In the genomic region with DNA sequence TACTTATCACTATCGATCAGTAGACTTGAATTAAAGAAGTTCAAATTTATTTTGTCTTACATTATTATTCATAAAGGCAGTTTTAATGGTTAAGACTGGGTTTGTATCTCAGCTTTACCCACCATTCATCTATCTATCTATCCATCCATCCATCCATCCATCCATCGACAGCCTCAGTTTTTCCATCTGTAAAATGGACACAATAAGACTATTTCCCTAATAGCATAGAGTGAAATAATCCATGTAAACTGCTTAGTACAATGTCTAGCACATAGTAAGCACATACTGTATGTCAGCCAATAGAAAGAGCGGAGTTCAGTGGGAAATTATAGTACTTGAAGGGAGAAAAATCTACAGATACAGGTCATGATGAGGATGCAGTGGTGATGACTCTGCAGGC, we compare ENCODE assay signal across 17 cellular contexts. TPM values are rescaled to one million over a fixed set of nuclear protein-coding genes. Genes with fewer than 3 reads are reported as not detected.
DNase-seq lines count a peak whose midpoint lies in the region; ATAC-seq and TF ChIP-seq lines count a peak whose summit lies in the region.
"Had no signal": no experiment of that assay in that cellular context is flagged by ENCODE, and none has a peak within 500 bp of the region (broad histone marks: within the 10 kb centered on the region; RNA-seq: fewer than 3 reads in every experiment).

No MANE protein-coding gene starts in this region.

- POLR2A ChIA-PET in activated CD4-positive, alpha-beta T cell treated with anti-CD3 and anti-CD28 coated beads for 36 hours (lab: Charles Lee), result interaction anchor here (0.5 to 0.6 kb wide), 3 partner anchors 106 to 280 kb away, joined by 3 to 5 read pairs (median 4); a partner anchor contains a TSS
- POLR2A ChIA-PET in CD8-positive, alpha-beta memory T cell (lab: Charles Lee), result no interaction called here
- POLR2A ChIA-PET in naive thymus-derived CD4-positive, alpha-beta T cell (lab: Charles Lee), result interaction anchor here (0.8 to 0.9 kb wide), 2 partner anchors 38 to 168 kb away, joined by 3 read pairs; a partner anchor contains a TSS

- H3K27ac ChIP-seq in CD8-positive, alpha-beta memory T cell (ENCODE audit: low read depth, low read length), result no peak overlapping the region
- peak overlapping the region; percentile 60 for H3K27ac ChIP-seq in naive thymus-derived CD4-positive, alpha-beta T cell (ENCODE audit: low read depth, low read length)
- H3K27ac ChIP-seq in right atrium auricular region, result no peak overlapping the region

- no peak for ATAC-seq in activated CD4-positive, alpha-beta T cell treated with anti-CD3 and anti-CD28 coated beads for 36 hours
- no peak for ATAC-seq in activated T-helper 17 cell treated with anti-CD3 and anti-CD28 coated beads, Interleukin-2, amount 50 U/mL, for 72 hours (replicated peaks)
- ATAC-seq in naive thymus-derived CD4-positive, alpha-beta T cell, result no peak
- no peak for ATAC-seq in omental fat pad (ENCODE audit: low FRiP score)
- ATAC-seq: mucosa of descending colon had no signal

- peak overlapping the region; percentile 89 for H3K27ac Mint-ChIP-seq in activated CD4-positive, alpha-beta T cell treated with anti-CD3 and anti-CD28 coated beads for 36 hours
- H3K27ac Mint-ChIP-seq in CD8-positive, alpha-beta memory T cell, result peak overlapping the region in 3 of 8 donors; percentile 75 to 89 (median 86)
- peak overlapping the region; percentile 89 for H3K27ac Mint-ChIP-seq in activated T-helper 17 cell treated with anti-CD3 and anti-CD28 coated beads, Interleukin-2, amount 50 U/mL, for 72 hours
- H3K27ac Mint-ChIP-seq in naive thymus-derived CD4-positive, alpha-beta T cell, result peak overlapping the region in 8 of 9 donors; percentile 89 to 99 (median 98)
- H3K27ac Mint-ChIP-seq in glutamatergic neuron (ENCODE audit: unreplicated experiment), result no peak overlapping the region

- H3K4me1 Mint-ChIP-seq in activated CD4-positive, alpha-beta T cell treated with anti-CD3 and anti-CD28 coated beads for 36 hours, result peaks cover 30% of the 10 kb centered on the region
- H3K4me1 Mint-ChIP-seq in CD8-positive, alpha-beta memory T cell, result peaks cover 17 to 18% (median 17%) of the 10 kb centered on the region in 3 donors
- H3K4me1 Mint-ChIP-seq in activated T-helper 17 cell treated with anti-CD3 and anti-CD28 coated beads, Interleukin-2, amount 50 U/mL, for 72 hours, result peaks cover 14% of the 10 kb centered on the region
- H3K4me1 Mint-ChIP-seq in naive thymus-derived CD4-positive, alpha-beta T cell, result peaks cover 23 to 51% (median 46%) of the 10 kb centered on the region in 7 donors
- H3K4me1 Mint-ChIP-seq in glutamatergic neuron (ENCODE audit: low read depth, unreplicated experiment), result peaks cover 15% of the 10 kb centered on the region

- H3K4me1 ChIP-seq in CD8-positive, alpha-beta memory T cell (ENCODE audit: insufficient read depth, low read length), result peaks cover 17% of the 10 kb centered on the region
- H3K4me1 ChIP-seq in naive thymus-derived CD4-positive, alpha-beta T cell (ENCODE audit: control insufficient read depth in 2 of 2, insufficient read depth in 2 of 2, low read length in 2 of 2), result peaks cover 15 to 17% of the 10 kb centered on the region in 2 donors
- no peaks in the 10 kb centered on the region for H3K4me1 ChIP-seq in right atrium auricular region

- no peaks in the 10 kb centered on the region for H3K9me3 Mint-ChIP-seq in activated CD4-positive, alpha-beta T cell treated with anti-CD3 and anti-CD28 coated beads for 36 hours (ENCODE audit: low read depth)
- H3K9me3 Mint-ChIP-seq in CD8-positive, alpha-beta memory T cell, result no peaks in the 10 kb centered on the region
- no peaks in the 10 kb centered on the region for H3K9me3 Mint-ChIP-seq in activated T-helper 17 cell treated with anti-CD3 and anti-CD28 coated beads, Interleukin-2, amount 50 U/mL, for 72 hours
- peaks cover 0 to 6% (median 0%) of the 10 kb centered on the region in 11 donors for H3K9me3 Mint-ChIP-seq in naive thymus-derived CD4-positive, alpha-beta T cell
- H3K9me3 Mint-ChIP-seq in glutamatergic neuron (ENCODE audit: unreplicated experiment), result peaks cover 8% of the 10 kb centered on the region

- no peak overlapping the region for H3K4me3 Mint-ChIP-seq in activated CD4-positive, alpha-beta T cell treated with anti-CD3 and anti-CD28 coated beads for 36 hours
- H3K4me3 Mint-ChIP-seq in CD8-positive, alpha-beta memory T cell, result peak overlapping the region in 5 of 7 donors; percentile 52 to 68 (median 58)
- H3K4me3 Mint-ChIP-seq in activated T-helper 17 cell treated with anti-CD3 and anti-CD28 coated beads, Interleukin-2, amount 50 U/mL, for 72 hours, result peak overlapping the region; percentile 71
- H3K4me3 Mint-ChIP-seq in naive thymus-derived CD4-positive, alpha-beta T cell, result peak overlapping the region in 9 of 10 donors; percentile 34 to 79 (median 69)
- no peak overlapping the region for H3K4me3 Mint-ChIP-seq in glutamatergic neuron (ENCODE audit: unreplicated experiment)

- no peaks in the 10 kb centered on the region for H3K27me3 ChIP-seq in CD8-positive, alpha-beta memory T cell (ENCODE audit: insufficient read depth, low read length, poor library complexity, severe bottlenecking)
- H3K27me3 ChIP-seq in naive thymus-derived CD4-positive, alpha-beta T cell (ENCODE audit: control insufficient read depth in 2 of 2, insufficient read depth in 2 of 2, low read length in 2 of 2), result no peaks in the 10 kb centered on the region
- no peaks in the 10 kb centered on the region for H3K27me3 ChIP-seq in right atrium auricular region
- H3K27me3 ChIP-seq: upper lobe of left lung had no signal

- intact Hi-C loops in activated CD4-positive, alpha-beta T cell treated with anti-CD3 and anti-CD28 coated beads for 36 hours (cut with DNase I, micrococcal nuclease), result loop anchor here (2.0 kb wide), 2 partner anchors 15 to 33 kb away; no protein-coding TSS in a partner anchor
- intact Hi-C loops in naive thymus-derived CD4-positive, alpha-beta T cell (cut with micrococcal nuclease), result loop anchor here (1.0 kb wide), 2 partner anchors 32 to 37 kb away; a partner anchor contains a TSS

- H3K27me3 Mint-ChIP-seq in activated CD4-positive, alpha-beta T cell treated with anti-CD3 and anti-CD28 coated beads for 36 hours, result no peaks in the 10 kb centered on the region
- H3K27me3 Mint-ChIP-seq in CD8-positive, alpha-beta memory T cell, result peaks cover 0 to 2% of the 10 kb centered on the region in 2 donors
- H3K27me3 Mint-ChIP-seq in activated T-helper 17 cell treated with anti-CD3 and anti-CD28 coated beads, Interleukin-2, amount 50 U/mL, for 72 hours, result peaks cover 2% of the 10 kb centered on the region
- peaks cover 0 to 4% (median 0%) of the 10 kb centered on the region in 5 donors for H3K27me3 Mint-ChIP-seq in naive thymus-derived CD4-positive, alpha-beta T cell
- peaks cover 3% of the 10 kb centered on the region for H3K27me3 Mint-ChIP-seq in glutamatergic neuron (ENCODE audit: unreplicated experiment)

- no peaks in the 10 kb centered on the region for H3K9me3 ChIP-seq in CD8-positive, alpha-beta memory T cell (ENCODE audit: low read length)
- no peaks in the 10 kb centered on the region for H3K9me3 ChIP-seq in naive thymus-derived CD4-positive, alpha-beta T cell (ENCODE audit: control insufficient read depth in 2 of 3, low read length in 3 of 3)
- no peaks in the 10 kb centered on the region for H3K9me3 ChIP-seq in right atrium auricular region
- H3K9me3 ChIP-seq: mucosa of descending colon, upper lobe of left lung had no signal

- H3K36me3 Mint-ChIP-seq in activated CD4-positive, alpha-beta T cell treated with anti-CD3 and anti-CD28 coated beads for 36 hours (ENCODE audit: low read depth), result no peaks in the 10 kb centered on the region
- H3K36me3 Mint-ChIP-seq in CD8-positive, alpha-beta memory T cell, result peaks cover 0 to 5% (median 3%) of the 10 kb centered on the region in 3 donors
- no peaks in the 10 kb centered on the region for H3K36me3 Mint-ChIP-seq in activated T-helper 17 cell treated with anti-CD3 and anti-CD28 coated beads, Interleukin-2, amount 50 U/mL, for 72 hours (ENCODE audit: low read depth)
- H3K36me3 Mint-ChIP-seq in naive thymus-derived CD4-positive, alpha-beta T cell, result peaks cover 0 to 22% (median 11%) of the 10 kb centered on the region in 5 donors
- H3K36me3 Mint-ChIP-seq in glutamatergic neuron (ENCODE audit: unreplicated experiment), result no peaks in the 10 kb centered on the region

- no peak for TF ChIP-seq CTCF in right atrium auricular region (IDR thresholded peaks at IDR 0.05)
- TF ChIP-seq CTCF in glutamatergic neuron (IDR thresholded peaks at IDR 0.05; ENCODE audit: partially characterized antibody, unreplicated experiment), result no peak
- no peak for TF ChIP-seq CTCF in omental fat pad (IDR thresholded peaks at IDR 0.05)

- CTCF ChIA-PET in activated CD4-positive, alpha-beta T cell treated with anti-CD3 and anti-CD28 coated beads for 36 hours (lab: Charles Lee), result interaction anchor here (0.5 kb wide), 1 partner anchor 179 kb away, joined by 3 read pairs; no protein-coding TSS in a partner anchor
- CTCF ChIA-PET in CD8-positive, alpha-beta memory T cell (lab: Charles Lee), result interaction anchor here (1.1 kb wide), 1 partner anchor 38 kb away, joined by 3 read pairs; no protein-coding TSS in a partner anchor
- CTCF ChIA-PET in naive thymus-derived CD4-positive, alpha-beta T cell (lab: Charles Lee), result no interaction called here

- no peaks in the 10 kb centered on the region for H3K36me3 ChIP-seq in CD8-positive, alpha-beta memory T cell (ENCODE audit: insufficient read depth, low read length)
- no peaks in the 10 kb centered on the region for H3K36me3 ChIP-seq in naive thymus-derived CD4-positive, alpha-beta T cell (ENCODE audit: control insufficient read depth in 2 of 3, insufficient read depth in 3 of 3, low read length in 3 of 3)
- H3K36me3 ChIP-seq in right atrium auricular region, result no peaks in the 10 kb centered on the region
- H3K36me3 ChIP-seq: upper lobe of left lung had no signal

- H3K4me3 ChIP-seq in CD8-positive, alpha-beta memory T cell (ENCODE audit: low read length), result peak overlapping the region; percentile 49
- H3K4me3 ChIP-seq in naive thymus-derived CD4-positive, alpha-beta T cell (ENCODE audit: low read length), result peak overlapping the region; percentile 17
- no peak overlapping the region for H3K4me3 ChIP-seq in right atrium auricular region
- H3K4me3 ChIP-seq: mucosa of descending colon, smooth muscle cell, upper lobe of left lung had no signal

- no peak for DNase-seq in activated CD4-positive, alpha-beta T cell treated with anti-CD3 and anti-CD28 coated beads for 36 hours
- DNase-seq in activated CD4-positive, alpha-beta T cell treated with anti-CD3 and anti-CD28 coated beads, Interleukin-2, amount 50 U/mL, for 48 hours, result no peak
- DNase-seq in CD8-positive, alpha-beta memory T cell, result no peak
- DNase-seq in naive thymus-derived CD4-positive, alpha-beta T cell, result no peak
- no peak for DNase-seq in right atrium auricular region (ENCODE audit: low spot score)
- DNase-seq in glutamatergic neuron, result no peak
- DNase-seq in omental fat pad (ENCODE audit: low spot score), result no peak
- DNase-seq: effector CD4-positive, alpha-beta T cell; mucosa of descending colon; NCI-H1417 treated with DMSO at 0.1 percent for 48 hours; NCI-H2227 treated with DMSO at 0.1 percent for 48 hours; NK-92 treated with Interleukin-12 subunit alpha and Interleukin-12 subunit beta, amount 100 ng/mL, for 24 hours; stimulated activated naive B cell treated with anti-CD40 and anti-IgM and Interleukin-4, amounts not matched to agents 10 μg/mL and 1 μg/mL and 100 μg/mL, for 72 hours; T1000; upper lobe of left lung had no signal

RNA-seq across cellular contexts. Expression of a gene that starts 37.3 kb away (rescaled TPM):
- 10 to 100 TPM; 51.8 to 53.4 TPM for total RNA-seq in activated CD4-positive, alpha-beta T cell treated with anti-CD3 and anti-CD28 coated beads for 36 hours
- total RNA-seq in CD8-positive, alpha-beta memory T cell, result 10 to 100 TPM; 88.0 to 96.0 TPM
- 81.3 TPM for polyA plus RNA-seq in CD8-positive, alpha-beta memory T cell
- 10 to 100 TPM; 50.6 to 97.3 TPM for total RNA-seq in activated T-helper 17 cell treated with anti-CD3 and anti-CD28 coated beads, Interleukin-2, amount 50 U/mL, for 72 hours
- 10 to 100 TPM; 38.0 to 76.3 (median 53.1) TPM for total RNA-seq in naive thymus-derived CD4-positive, alpha-beta T cell
- polyA plus RNA-seq in naive thymus-derived CD4-positive, alpha-beta T cell, result 10 to 100 TPM; 56.5 to 81.9 TPM
- total RNA-seq in right atrium auricular region, result 10 to 100 TPM; 60.6 to 70.2 TPM
- total RNA-seq in glutamatergic neuron (ENCODE audit: unreplicated experiment), result 74.1 TPM
- 10 to 100 TPM; 72.1 to 92.0 (median 88.4) TPM for total RNA-seq in omental fat pad

Comparison
In these comparisons a context has a peak if more than half of its experiments do, and no peak if none do; other contexts are left out.
1. H3K4me3 Mint-ChIP-seq: peak in CD8-positive, alpha-beta memory T cell (5 of 7), activated T-helper 17 cell treated with anti-CD3 and anti-CD28 coated beads, Interleukin-2, amount 50 U/mL, for 72 hours (single experiment) and naive thymus-derived CD4-positive, alpha-beta T cell (9 of 10); none in activated CD4-positive, alpha-beta T cell treated with anti-CD3 and anti-CD28 coated beads for 36 hours (single experiment) and glutamatergic neuron (single experiment).
2. H3K4me3 ChIP-seq: peak in CD8-positive, alpha-beta memory T cell (single experiment) and naive thymus-derived CD4-positive, alpha-beta T cell (single experiment); none in right atrium auricular region (0 of 2).